ENCODE assay signal across 13 cellular contexts in genomic region chr6:132865364-132865763, GRCh38. TPM values are rescaled to one million over a fixed set of nuclear protein-coding genes. Genes with fewer than 3 reads are reported as not detected.
A peak's percentile ranks its signal among the peaks of the same experiment; 100 is the strongest.
DNase-seq lines count a peak whose midpoint lies in the region; ATAC-seq lines count a peak whose summit lies in the region.
"Had no signal": no experiment of that assay in that cellular context is flagged by ENCODE, and none has a peak within 500 bp of the region (broad histone marks: within the 10 kb centered on the region; RNA-seq: fewer than 3 reads in every experiment).

No MANE protein-coding gene starts in this region.

- DNase-seq in activated naive CD4-positive, alpha-beta T cell treated with anti-CD3 and anti-CD28 coated beads, Interleukin-2, amount 50 U/mL, for 72 hours (ENCODE audit: low spot score in 2 of 2), result no peak
- DNase-seq in activated naive CD4-positive, alpha-beta T cell treated with anti-CD3 and anti-CD28 coated beads for 36 hours, result no peak
- peak; percentile 17 to 53 for DNase-seq in stimulated activated naive CD8-positive, alpha-beta T cell treated with anti-CD3 and anti-CD28 coated beads, Interleukin-15, amount 100 ng/mL, for 72 hours
- DNase-seq in dedifferentiated amniotic fluid mesenchymal stem cell (ENCODE audit: extremely low spot score), result no peak
- no peak for DNase-seq in NK-92 (lab: John Stamatoyannopoulos, UW; ENCODE audit: unreplicated experiment)
- DNase-seq in H7, result no peak
- DNase-seq: ACHN, DMS79 treated with DMSO at 0.1 percent for 48 hours, NCI-H2081, right cardiac atrium had no signal

- H3K27ac Mint-ChIP-seq in activated naive CD4-positive, alpha-beta T cell treated with anti-CD3 and anti-CD28 coated beads, Interleukin-2, amount 50 U/mL, for 72 hours, result no peak overlapping the region
- no peak overlapping the region for H3K27ac Mint-ChIP-seq in activated naive CD4-positive, alpha-beta T cell treated with anti-CD3 and anti-CD28 coated beads for 36 hours
- H3K27ac Mint-ChIP-seq in stimulated activated naive CD8-positive, alpha-beta T cell treated with anti-CD3 and anti-CD28 coated beads, Interleukin-15, amount 100 ng/mL, for 72 hours, result no peak overlapping the region
- H3K27ac Mint-ChIP-seq: GM23338 had no signal

- intact Hi-C loops in activated naive CD4-positive, alpha-beta T cell treated with anti-CD3 and anti-CD28 coated beads for 36 hours (cut with micrococcal nuclease), result no loop called here

- H3K27me3 Mint-ChIP-seq in activated naive CD4-positive, alpha-beta T cell treated with anti-CD3 and anti-CD28 coated beads for 36 hours (ENCODE audit: low read depth), result peaks cover 6% of the 10 kb centered on the region
- peaks cover 10% of the 10 kb centered on the region for H3K27me3 Mint-ChIP-seq in stimulated activated naive CD8-positive, alpha-beta T cell treated with anti-CD3 and anti-CD28 coated beads, Interleukin-15, amount 100 ng/mL, for 72 hours

- no peaks in the 10 kb centered on the region for H3K27me3 ChIP-seq in H7 (ENCODE audit: control insufficient read depth, insufficient read depth, low read length)

- CTCF ChIA-PET in activated naive CD4-positive, alpha-beta T cell treated with anti-CD3 and anti-CD28 coated beads for 36 hours (lab: Charles Lee), result no interaction called here

- no peaks in the 10 kb centered on the region for H3K4me1 Mint-ChIP-seq in activated naive CD4-positive, alpha-beta T cell treated with anti-CD3 and anti-CD28 coated beads for 36 hours (ENCODE audit: low read depth)
- peaks cover 5% of the 10 kb centered on the region for H3K4me1 Mint-ChIP-seq in stimulated activated naive CD8-positive, alpha-beta T cell treated with anti-CD3 and anti-CD28 coated beads, Interleukin-15, amount 100 ng/mL, for 72 hours

- no peak overlapping the region for H3K4me3 Mint-ChIP-seq in activated naive CD4-positive, alpha-beta T cell treated with anti-CD3 and anti-CD28 coated beads for 36 hours
- no peak overlapping the region for H3K4me3 Mint-ChIP-seq in stimulated activated naive CD8-positive, alpha-beta T cell treated with anti-CD3 and anti-CD28 coated beads, Interleukin-15, amount 100 ng/mL, for 72 hours
- H3K4me3 Mint-ChIP-seq: GM23338 had no signal

- H3K9me3 Mint-ChIP-seq in activated naive CD4-positive, alpha-beta T cell treated with anti-CD3 and anti-CD28 coated beads, Interleukin-2, amount 50 U/mL, for 72 hours, result no peaks in the 10 kb centered on the region
- H3K9me3 Mint-ChIP-seq in activated naive CD4-positive, alpha-beta T cell treated with anti-CD3 and anti-CD28 coated beads for 36 hours, result no peaks in the 10 kb centered on the region
- peaks cover 0 to 8% of the 10 kb centered on the region in 2 donors for H3K9me3 Mint-ChIP-seq in stimulated activated naive CD8-positive, alpha-beta T cell treated with anti-CD3 and anti-CD28 coated beads, Interleukin-15, amount 100 ng/mL, for 72 hours
- H3K9me3 Mint-ChIP-seq: GM23338 had no signal

- peaks cover 0 to 5% of the 10 kb centered on the region in 2 donors for H3K36me3 Mint-ChIP-seq in activated naive CD4-positive, alpha-beta T cell treated with anti-CD3 and anti-CD28 coated beads, Interleukin-2, amount 50 U/mL, for 72 hours
- no peaks in the 10 kb centered on the region for H3K36me3 Mint-ChIP-seq in activated naive CD4-positive, alpha-beta T cell treated with anti-CD3 and anti-CD28 coated beads for 36 hours (ENCODE audit: low read depth)

- H3K4me3 ChIP-seq in H7 (ENCODE audit: insufficient read depth, low read depth, low read length), result no peak overlapping the region
- H3K4me3 ChIP-seq: GM23338 had no signal

- peak; percentile 82 to 99 for ATAC-seq in activated naive CD4-positive, alpha-beta T cell treated with anti-CD3 and anti-CD28 coated beads, Interleukin-2, amount 50 U/mL, for 72 hours
- ATAC-seq in GM21717 (IDR thresholded peaks at IDR 0.05; ENCODE audit: unreplicated experiment), result peak; percentile 99
- peak; percentile 95 for ATAC-seq in HG03108 (IDR thresholded peaks at IDR 0.05; ENCODE audit: unreplicated experiment)
- peak; percentile 100 for ATAC-seq in stimulated activated naive CD8-positive, alpha-beta T cell treated with anti-CD3 and anti-CD28 coated beads, Interleukin-15, amount 100 ng/mL, for 72 hours
- ATAC-seq: GM23338, right cardiac atrium had no signal

- no peaks in the 10 kb centered on the region for H3K36me3 ChIP-seq in H7 (replicated peaks; ENCODE audit: control insufficient read depth, insufficient read depth, low read length)

RNA-seq across cellular contexts. Expression of gene RPS12, which starts 51.0 kb away (rescaled TPM):
- 1,000 to 10,000 TPM; 1,712 to 1,768 TPM for total RNA-seq in activated naive CD4-positive, alpha-beta T cell treated with anti-CD3 and anti-CD28 coated beads, Interleukin-2, amount 50 U/mL, for 72 hours
- total RNA-seq in activated naive CD4-positive, alpha-beta T cell treated with anti-CD3 and anti-CD28 coated beads for 36 hours, result 1,000 to 10,000 TPM; 2,152 to 2,208 TPM
- 2,887 and 2,908 TPM in 2 replicates for total RNA-seq in H7 (2014; rRNA removed; shearing (Covaris generic))

Comparison
In these comparisons a context has a peak if more than half of its experiments do, and no peak if none do; other contexts are left out.
1. DNase-seq: peak in stimulated activated naive CD8-positive, alpha-beta T cell treated with anti-CD3 and anti-CD28 coated beads, Interleukin-15, amount 100 ng/mL, for 72 hours (2 of 2); none in activated naive CD4-positive, alpha-beta T cell treated with anti-CD3 and anti-CD28 coated beads, Interleukin-2, amount 50 U/mL, for 72 hours (0 of 2), activated naive CD4-positive, alpha-beta T cell treated with anti-CD3 and anti-CD28 coated beads for 36 hours (single experiment), dedifferentiated amniotic fluid mesenchymal stem cell (single experiment), NK-92 (single experiment) and H7 (single experiment).
2. Peak in every context shown above with its lines, with median percentiles within 50 percentile points of each other: ATAC-seq.